ENCODE assay signal across 11 cellular contexts in genomic region chr18:34121157-34121807, GRCh38.
DNase-seq lines count a peak whose midpoint lies in the region; ATAC-seq and TF ChIP-seq lines count a peak whose summit lies in the region.
"Had no signal": no experiment of that assay in that cellular context is flagged by ENCODE, and none has a peak within 500 bp of the region (broad histone marks: within the 10 kb centered on the region; RNA-seq: fewer than 3 reads in every experiment).

No MANE protein-coding gene starts in this region.

- TF ChIP-seq EP300 in sigmoid colon (IDR thresholded peaks at IDR 0.05): no peak

- H3K27ac ChIP-seq in sigmoid colon: no peak overlapping the region
- H3K27ac ChIP-seq: right atrium auricular region had no signal

- no peak for TF ChIP-seq POLR2A in sigmoid colon (IDR thresholded peaks at IDR 0.05)

- no peaks in the 10 kb centered on the region for H3K27me3 ChIP-seq in skeletal muscle satellite cell (ENCODE audit: control insufficient read depth, insufficient read depth, low read length)
- no peaks in the 10 kb centered on the region for H3K27me3 ChIP-seq in sigmoid colon
- H3K27me3 ChIP-seq: right atrium auricular region had no signal

- no peak overlapping the region for H3K9ac ChIP-seq in skeletal muscle satellite cell (ENCODE audit: low read depth, low read length)

- ATAC-seq in HG02884 (IDR thresholded peaks at IDR 0.05; ENCODE audit: unreplicated experiment) (no peak), GM18520 (IDR thresholded peaks at IDR 0.05; ENCODE audit: unreplicated experiment) (no peak)

- 31 to 50% methylated on average over 4 of the region's 4 CpGs for WGBS in sigmoid colon, 2 donors

- H3K9me3 ChIP-seq in skeletal muscle satellite cell (replicated peaks; ENCODE audit: low read length): no peaks in the 10 kb centered on the region
- H3K9me3 ChIP-seq in sigmoid colon: no peaks in the 10 kb centered on the region
- H3K9me3 ChIP-seq: right atrium auricular region had no signal

- no peaks in the 10 kb centered on the region for H3K36me3 ChIP-seq in skeletal muscle satellite cell (ENCODE audit: insufficient read depth, low read length)
- no peaks in the 10 kb centered on the region for H3K36me3 ChIP-seq in sigmoid colon
- H3K36me3 ChIP-seq: right atrium auricular region had no signal

- intact Hi-C loops in sigmoid colon (cut with DNase I): loop anchor here (10.0 kb wide), 2 partner anchors 204 to 674 kb away; no protein-coding TSS in a partner anchor

- no peak for TF ChIP-seq CTCF in sigmoid colon (IDR thresholded peaks at IDR 0.05)

- no peak overlapping the region for H3K4me3 ChIP-seq in skeletal muscle satellite cell (ENCODE audit: low read length)
- H3K4me3 ChIP-seq in sigmoid colon: no peak overlapping the region
- H3K4me3 ChIP-seq: right atrium auricular region had no signal

- peak; percentile 46 to 72 (median 71) for DNase-seq in NCI-H1417 (lab: John Stamatoyannopoulos, UW)
- DNase-seq in NCI-H1417 treated with DMSO at 0.1 percent for 48 hours (lab: John Stamatoyannopoulos, UW): no peak
- peak; percentile 9 for DNase-seq in RPMI7951 (ENCODE audit: low read depth)
- DNase-seq in fibroblast of the conjunctiva (ENCODE audit: low read depth): peak; percentile 6
- no peak for DNase-seq in sigmoid colon
- DNase-seq: activated T-cell treated with anti-CD3 and anti-CD28 coated beads, Interleukin-2, amount 50 U/mL, for 48 hours; NCI-H524 had no signal

- peaks cover 19% of the 10 kb centered on the region for H3K4me1 ChIP-seq in skeletal muscle satellite cell (ENCODE audit: control insufficient read depth, insufficient read depth, low read length)
- H3K4me1 ChIP-seq in sigmoid colon: no peaks in the 10 kb centered on the region
- H3K4me1 ChIP-seq: right atrium auricular region had no signal

- H3K4me2 ChIP-seq in skeletal muscle satellite cell (ENCODE audit: low read length): peak overlapping the region; percentile 1

Comparison
In these comparisons a context has a peak if more than half of its experiments do, and no peak if none do; other contexts are left out.
1. DNase-seq: peak in NCI-H1417 (3 of 3), RPMI7951 (single experiment) and fibroblast of the conjunctiva (single experiment); none in NCI-H1417 treated with DMSO at 0.1 percent for 48 hours (single experiment) and sigmoid colon (single experiment).